In genomic region chr14:65482769-65483438, GRCh38 we compare ENCODE assay signal across 16 cellular contexts.
DNase-seq lines count a peak whose midpoint lies in the region; TF ChIP-seq lines count a peak whose summit lies in the region.
"Had no signal": no experiment of that assay in that cellular context is flagged by ENCODE, and none has a peak within 500 bp of the region (broad histone marks: within the 10 kb centered on the region; RNA-seq: fewer than 3 reads in every experiment).

No MANE protein-coding gene starts in this region.

- H3K4me2 ChIP-seq in mesendoderm (ENCODE audit: low read length): no peak overlapping the region

- H4K5ac ChIP-seq in mesendoderm (ENCODE audit: low read length): no peak overlapping the region

- H3K4me3 Mint-ChIP-seq in IgD-negative memory B cell: peak overlapping the region in 2 of 4 donors; percentile 79 to 84
- H3K4me3 Mint-ChIP-seq: activated naive CD8-positive, alpha-beta T cell had no signal

- peaks cover 2% of the 10 kb centered on the region for H3K79me1 ChIP-seq in mesendoderm (ENCODE audit: low read length)

- H3K36me3 ChIP-seq in mesendoderm (ENCODE audit: control insufficient read depth, insufficient read depth, low read length) (no peaks in the 10 kb centered on the region), prostate gland (no peaks in the 10 kb centered on the region)
- H3K36me3 ChIP-seq: heart left ventricle, suprapubic skin had no signal

- peaks cover 61 to 78% (median 65%) of the 10 kb centered on the region in 3 donors for H3K4me1 Mint-ChIP-seq in IgD-negative memory B cell

- H2AK5ac ChIP-seq in mesendoderm (ENCODE audit: low read length): no peak overlapping the region

- DNase-seq in Ammon's horn (ENCODE audit: low spot score) (peak; percentile 20), dorsolateral prefrontal cortex (no peak), mesendoderm (no peak), amniotic stem cell (lab: John Stamatoyannopoulos, UW) (no peak), SW 1271 (lab: John Stamatoyannopoulos, UW) (no peak), prostate gland (ENCODE audit: low spot score) (no peak), H4 (ENCODE audit: low spot score) (no peak)
- DNase-seq: activated CD4-positive, CD25-positive, alpha-beta regulatory T cell treated with anti-CD3 and anti-CD28 coated beads, Interleukin-2, amount 50 U/mL, for 72 hours; heart left ventricle; kidney; NCI-H2029; retina; T-helper 1 cell had no signal

- H3K56ac ChIP-seq in mesendoderm (ENCODE audit: low read length): no peak overlapping the region

- H3K4me1 ChIP-seq in mesendoderm (ENCODE audit: control insufficient read depth, low read depth, low read length) (peaks cover 2% of the 10 kb centered on the region), prostate gland (replicated peaks) (no peaks in the 10 kb centered on the region)
- H3K4me1 ChIP-seq: suprapubic skin had no signal

- intact Hi-C loops in dorsolateral prefrontal cortex (cut with DNase I): no loop called here
- intact Hi-C loops in prostate gland (cut with DNase I): no loop called here

- H3K9me3 Mint-ChIP-seq in IgD-negative memory B cell: no peaks in the 10 kb centered on the region

- H2BK5ac ChIP-seq in mesendoderm (ENCODE audit: low read length): no peak overlapping the region

- no peak overlapping the region for H4K8ac ChIP-seq in mesendoderm (ENCODE audit: low read depth, low read length)

- H3K27ac ChIP-seq in dorsolateral prefrontal cortex (peak overlapping the region in 52 of 59 donors; percentile 1 to 86 (median 61)), mesendoderm (ENCODE audit: low read depth, low read length) (no peak overlapping the region), prostate gland (no peak overlapping the region)
- H3K27ac ChIP-seq: suprapubic skin had no signal

- no peak overlapping the region for H3K18ac ChIP-seq in mesendoderm (ENCODE audit: low read length)

- no peak overlapping the region for H3K9ac ChIP-seq in mesendoderm (ENCODE audit: low read length)

- H3K4me3 ChIP-seq in dorsolateral prefrontal cortex: peak overlapping the region in 14 of 59 donors; percentile 0 to 31 (median 11)
- no peak overlapping the region for H3K4me3 ChIP-seq in mesendoderm (ENCODE audit: low read length)
- no peak overlapping the region for H3K4me3 ChIP-seq in prostate gland
- H3K4me3 ChIP-seq: heart left ventricle, suprapubic skin had no signal

- H3K79me2 ChIP-seq in mesendoderm (ENCODE audit: control insufficient read depth, insufficient read depth, low read length): no peaks in the 10 kb centered on the region

- TF ChIP-seq POLR2A in prostate gland (IDR thresholded peaks at IDR 0.05): no peak

- H3K4ac ChIP-seq in mesendoderm (ENCODE audit: low read depth, low read length): peak overlapping the region; percentile 31

- H2BK15ac ChIP-seq in mesendoderm (replicated peaks; ENCODE audit: low read depth): no peak overlapping the region

- no peaks in the 10 kb centered on the region for H3K27me3 Mint-ChIP-seq in IgD-negative memory B cell
- H3K27me3 Mint-ChIP-seq: activated naive CD8-positive, alpha-beta T cell had no signal

- H3K9me3 ChIP-seq in prostate gland: no peaks in the 10 kb centered on the region
- H3K9me3 ChIP-seq: heart left ventricle, suprapubic skin had no signal

- peak overlapping the region in 2 of 3 donors; percentile 47 to 69 for H3K27ac Mint-ChIP-seq in IgD-negative memory B cell
- H3K27ac Mint-ChIP-seq: activated naive CD8-positive, alpha-beta T cell had no signal

- WGBS in mesendoderm (ENCODE audit: extremely low coverage, insufficient coverage, low lambda C conversion rate): no CpG with 5 or more reads among the region's 4 CpGs
- WGBS in prostate gland: 48% methylated on average over 4 of the region's 4 CpGs

- no peak overlapping the region for H2BK120ac ChIP-seq in mesendoderm (ENCODE audit: low read depth, low read length)

- peaks cover 5% of the 10 kb centered on the region for H3K36me3 Mint-ChIP-seq in IgD-negative memory B cell

- H3K27me3 ChIP-seq in dorsolateral prefrontal cortex: no peaks in the 10 kb centered on the region
- no peaks in the 10 kb centered on the region for H3K27me3 ChIP-seq in mesendoderm (ENCODE audit: insufficient read depth, low read length, poor library complexity)
- H3K27me3 ChIP-seq in prostate gland (replicated peaks; ENCODE audit: insufficient read depth): no peaks in the 10 kb centered on the region
- H3K27me3 ChIP-seq: heart left ventricle, suprapubic skin had no signal

- TF ChIP-seq CTCF in dorsolateral prefrontal cortex (IDR thresholded peaks at IDR 0.05 in 54 of 56, conservative IDR thresholded peaks at IDR 0.05 in 2 of 56; ENCODE audit: low read depth in 1 of 56, partially characterized antibody in 56 of 56): no peak
- TF ChIP-seq CTCF in prostate gland (IDR thresholded peaks at IDR 0.05): no peak

- no peak overlapping the region for H3K23ac ChIP-seq in mesendoderm (ENCODE audit: low read length)

Comparison
In these comparisons a context has a peak if more than half of its experiments do, and no peak if none do; other contexts are left out.
1. H3K27ac ChIP-seq: peak in dorsolateral prefrontal cortex (52 of 59); none in mesendoderm (single experiment) and prostate gland (0 of 2).